Comparison of ENCODE assay signal across 8 cellular contexts in the genomic region with DNA sequence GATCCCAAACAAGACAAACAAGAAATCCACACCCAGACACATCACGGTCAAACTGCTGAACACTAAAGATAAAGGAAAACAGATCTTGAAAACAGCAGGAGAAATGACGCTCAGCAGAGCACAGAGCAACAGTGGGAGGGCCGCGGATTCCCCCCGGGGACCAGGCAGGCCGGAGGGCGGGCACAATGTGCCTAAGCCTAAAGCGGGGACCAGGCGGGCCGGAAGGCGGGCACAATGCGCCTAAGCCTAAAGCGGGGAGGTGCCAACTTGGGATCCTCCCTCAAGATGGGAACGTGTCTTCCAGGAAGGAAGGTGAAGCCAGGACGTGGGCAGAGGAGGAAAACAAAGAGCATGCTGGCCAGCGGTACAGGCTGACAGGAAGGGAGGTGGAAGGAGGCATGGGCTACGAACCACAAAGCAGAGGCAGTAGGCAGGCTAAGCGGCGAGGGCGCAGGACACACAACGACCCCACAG. TPM values are rescaled to one million over a fixed set of nuclear protein-coding genes. Genes with fewer than 3 reads are reported as not detected.
A peak's percentile ranks its signal among the peaks of the same experiment; 100 is the strongest.
DNase-seq lines count a peak whose midpoint lies in the region; ATAC-seq, FAIRE-seq and TF ChIP-seq lines count a peak whose summit lies in the region.

No MANE protein-coding gene starts in this region.

- peak overlapping the region; percentile 37 for H3K27ac Mint-ChIP-seq in chondrocyte (ENCODE audit: unreplicated experiment)

- H3K36me3 Mint-ChIP-seq in chondrocyte (ENCODE audit: low read depth) = peaks cover 3% of the 10 kb centered on the region

- H3K4me1 Mint-ChIP-seq in chondrocyte (ENCODE audit: low read depth) = peaks cover 34% of the 10 kb centered on the region

- no peaks in the 10 kb centered on the region for H3K27me3 Mint-ChIP-seq in chondrocyte (ENCODE audit: low read depth)

- peak overlapping the region; percentile 48 for H3K4me3 Mint-ChIP-seq in chondrocyte (ENCODE audit: unreplicated experiment)

- H3K9me3 ChIP-seq in lower lobe of right lung (no peaks in the 10 kb centered on the region), uterus (no peaks in the 10 kb centered on the region)

- H3K4me1 ChIP-seq in lower lobe of right lung (peaks cover 62% of the 10 kb centered on the region), uterus (peaks cover 0 to 31% of the 10 kb centered on the region in 2 donors)

- peaks cover 28% of the 10 kb centered on the region for H3K36me3 ChIP-seq in lower lobe of right lung
- no peaks in the 10 kb centered on the region for H3K36me3 ChIP-seq in uterus

- ATAC-seq in GM21360 (IDR thresholded peaks at IDR 0.05; ENCODE audit: unreplicated experiment) (peak; percentile 79), lower lobe of right lung (peak; percentile 71 to 72)

- peak overlapping the region; percentile 52 for H3K4me3 ChIP-seq in NB4 (ENCODE audit: low read depth, low read length)
- H3K4me3 ChIP-seq in lower lobe of right lung = peak overlapping the region; percentile 25
- peak overlapping the region in 1 of 2 donors; percentile 22 for H3K4me3 ChIP-seq in uterus

- no peak for FAIRE-seq in D721Med (lab: Jason Lieb, UNC)

- TF ChIP-seq POLR2A in NB4 (IDR thresholded peaks at IDR 0.05; ENCODE audit: extremely low read depth, insufficient read length) (no peak), uterus (IDR thresholded peaks at IDR 0.05) (no peak)

- TF ChIP-seq CTCF in D721Med (IDR thresholded peaks at IDR 0.05; ENCODE audit: insufficient read depth, missing control alignments) = no peak
- no peak for TF ChIP-seq CTCF in NB4 (IDR thresholded peaks at IDR 0.05; ENCODE audit: low read depth, low read length)
- no peak for TF ChIP-seq CTCF in chondrocyte (IDR thresholded peaks at IDR 0.05)
- no peak for TF ChIP-seq CTCF in lower lobe of right lung (IDR thresholded peaks at IDR 0.05)
- no peak for TF ChIP-seq CTCF in uterus (IDR thresholded peaks at IDR 0.05)

- H3K27me3 ChIP-seq in lower lobe of right lung (ENCODE audit: low read depth) = no peaks in the 10 kb centered on the region
- no peaks in the 10 kb centered on the region for H3K27me3 ChIP-seq in uterus

- DNase-seq in D721Med (ENCODE audit: insufficient read length, low spot score) (peak; percentile 48), NB4 (ENCODE audit: low read depth) (peak; percentile 90), chondrocyte (ENCODE audit: low spot score) (no peak), lower lobe of right lung (no peak), uterus (peak; percentile 69 to 76), NCI-H446 (lab: John Stamatoyannopoulos, UW) (no peak), DMS79 (lab: John Stamatoyannopoulos, UW) (no peak)

- intact Hi-C loops in lower lobe of right lung (cut with DNase I) (no loop called here), uterus (cut with DNase I; ENCODE audit: low total_unique reads) (no loop called here)

- H3K27ac ChIP-seq in lower lobe of right lung = peak overlapping the region; percentile 62
- H3K27ac ChIP-seq in uterus = peak overlapping the region; percentile 72 to 80

- H3K9me3 Mint-ChIP-seq in chondrocyte (ENCODE audit: low read depth) = no peaks in the 10 kb centered on the region

RNA-seq across cellular contexts. Expression of a gene that starts 31.1 kb away (rescaled TPM):
- total RNA-seq in chondrocyte (98.5 to 102 TPM (median 101 TPM) in 3 replicates), lower lobe of right lung (153 TPM), uterus (100 to 1,000 TPM in 2 of 4 donors, 10 to 100 TPM in 2; 61.5 to 145 (median 101) TPM)

Comparison
In these comparisons a context has a peak if more than half of its experiments do, and no peak if none do; other contexts are left out.
1. DNase-seq: peak in D721Med (single experiment), NB4 (single experiment) and uterus (2 of 2); none in chondrocyte (single experiment), lower lobe of right lung (single experiment), NCI-H446 (0 of 2) and DMS79 (single experiment).